Comparison of ENCODE assay signal across 1 cellular context in genomic region chr16:85641776-85642176, GRCh38.
TF ChIP-seq lines count a peak whose summit lies in the region.

No MANE protein-coding gene starts in this region.

TF ChIP-seq in SK-N-SH treated with all-trans-retinoic acid at 6 μM for 48 hours, 23 proteins besides CTCF, POLR2A, EP300 and RAD21 (continued from another document):
- TF ChIP-seq CREB5 (CRISPR knock-in tag; IDR thresholded peaks at IDR 0.05; ENCODE audit: low read depth): no peak
- TF ChIP-seq CSDC2 (CRISPR knock-in tag; IDR thresholded peaks at IDR 0.05): no peak
- no peak for TF ChIP-seq PPARA (CRISPR knock-in tag; IDR thresholded peaks at IDR 0.05; ENCODE audit: borderline replicate concordance)
- no peak for TF ChIP-seq GLIS3 (CRISPR knock-in tag; IDR thresholded peaks at IDR 0.05)
- TF ChIP-seq ZFP30 (CRISPR knock-in tag; IDR thresholded peaks at IDR 0.05): no peak
- TF ChIP-seq CSRNP3 (CRISPR knock-in tag; IDR thresholded peaks at IDR 0.05): no peak
- TF ChIP-seq RARB (CRISPR knock-in tag; IDR thresholded peaks at IDR 0.05): no peak
